ENCODE assay signal across 1 cellular context in the genomic region with DNA sequence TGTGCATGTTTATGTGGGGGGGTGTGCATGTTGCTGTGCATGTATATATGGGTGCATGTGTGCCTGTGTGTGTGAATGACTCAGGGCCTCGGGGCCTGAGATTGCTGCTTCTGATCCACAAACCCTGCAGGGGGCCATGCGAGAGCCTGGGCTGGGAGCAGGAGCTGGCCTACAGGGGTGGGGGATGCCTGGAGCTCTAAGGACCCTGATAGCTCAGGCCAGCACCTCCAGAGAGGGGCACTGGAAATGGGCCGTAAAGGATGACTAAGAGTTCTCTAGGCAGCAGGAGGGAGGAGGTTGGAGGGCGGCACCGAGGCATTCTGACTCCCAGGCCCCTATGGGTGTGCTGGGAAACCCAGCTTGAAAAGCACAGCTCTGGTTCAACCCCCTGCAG.
TF ChIP-seq lines count a peak whose summit lies in the region.

No MANE protein-coding gene starts in this region.

TF ChIP-seq in SK-N-SH, 30 proteins besides CTCF, POLR2A, EP300 and RAD21 (continued from another document):
- TF ChIP-seq, protein P1, sequence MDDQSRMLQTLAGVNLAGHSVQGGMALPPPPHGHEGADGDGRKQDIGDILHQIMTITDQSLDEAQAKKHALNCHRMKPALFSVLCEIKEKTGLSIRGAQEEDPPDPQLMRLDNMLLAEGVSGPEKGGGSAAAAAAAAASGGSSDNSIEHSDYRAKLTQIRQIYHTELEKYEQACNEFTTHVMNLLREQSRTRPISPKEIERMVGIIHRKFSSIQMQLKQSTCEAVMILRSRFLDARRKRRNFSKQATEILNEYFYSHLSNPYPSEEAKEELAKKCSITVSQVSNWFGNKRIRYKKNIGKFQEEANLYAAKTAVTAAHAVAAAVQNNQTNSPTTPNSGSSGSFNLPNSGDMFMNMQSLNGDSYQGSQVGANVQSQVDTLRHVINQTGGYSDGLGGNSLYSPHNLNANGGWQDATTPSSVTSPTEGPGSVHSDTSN (IDR thresholded peaks at IDR 0.05): no peak
